In genomic region chr9:6777218-6777902, GRCh38 we compare ENCODE assay signal across 1 cellular context.
TF ChIP-seq lines count a peak whose summit lies in the region.

No MANE protein-coding gene starts in this region.

TF ChIP-seq in GM23338, 12 proteins besides CTCF, POLR2A, EP300 and RAD21 (continued from another document):
- TF ChIP-seq ZNF462 (CRISPR knock-in tag; IDR thresholded peaks at IDR 0.05), result no peak
- no peak for TF ChIP-seq REST (IDR thresholded peaks at IDR 0.05; ENCODE audit: unreplicated experiment)
- TF ChIP-seq, protein P1, sequence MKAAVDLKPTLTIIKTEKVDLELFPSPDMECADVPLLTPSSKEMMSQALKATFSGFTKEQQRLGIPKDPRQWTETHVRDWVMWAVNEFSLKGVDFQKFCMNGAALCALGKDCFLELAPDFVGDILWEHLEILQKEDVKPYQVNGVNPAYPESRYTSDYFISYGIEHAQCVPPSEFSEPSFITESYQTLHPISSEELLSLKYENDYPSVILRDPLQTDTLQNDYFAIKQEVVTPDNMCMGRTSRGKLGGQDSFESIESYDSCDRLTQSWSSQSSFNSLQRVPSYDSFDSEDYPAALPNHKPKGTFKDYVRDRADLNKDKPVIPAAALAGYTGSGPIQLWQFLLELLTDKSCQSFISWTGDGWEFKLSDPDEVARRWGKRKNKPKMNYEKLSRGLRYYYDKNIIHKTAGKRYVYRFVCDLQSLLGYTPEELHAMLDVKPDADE (IDR thresholded peaks at IDR 0.05), result no peak
TF ChIP-seq in GM23338: peak in this region for 2.
